8 cellular contexts compared by ENCODE assay signal in the genomic region with DNA sequence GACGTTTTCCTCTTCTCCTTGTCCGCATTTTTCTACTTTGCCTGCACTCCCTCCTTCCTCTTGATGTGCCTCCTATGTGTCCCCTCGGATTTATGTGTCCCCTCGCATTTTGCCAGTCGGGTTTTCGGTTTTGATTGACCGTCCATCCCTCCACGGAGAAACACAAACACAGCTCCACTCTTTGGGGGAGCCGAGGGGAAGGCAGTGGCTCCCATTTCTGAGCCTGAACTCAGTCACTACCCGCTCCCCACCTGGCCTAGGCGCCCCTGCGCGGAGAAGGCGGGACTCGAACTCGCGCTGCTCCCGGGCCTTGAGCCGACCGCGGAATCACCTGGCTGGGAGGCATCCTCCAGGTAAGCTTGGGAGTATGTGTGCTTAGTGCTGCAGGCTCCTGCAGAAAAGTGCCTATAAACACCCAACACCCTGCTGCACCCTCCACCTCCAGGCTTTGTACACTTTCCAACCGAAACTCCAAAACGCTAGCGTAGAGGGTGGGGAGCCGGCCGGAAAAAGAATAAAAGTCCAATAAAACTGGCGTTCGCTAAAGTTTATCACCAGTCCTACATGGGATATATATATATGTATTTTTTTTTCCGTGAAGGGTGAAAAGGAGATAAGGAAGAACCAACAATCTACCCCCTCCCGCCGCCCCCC. TPM values are rescaled to one million over a fixed set of nuclear protein-coding genes. Genes with fewer than 3 reads are reported as not detected.
DNase-seq lines count a peak whose midpoint lies in the region; ATAC-seq and TF ChIP-seq lines count a peak whose summit lies in the region.

No MANE protein-coding gene starts in this region.

- peaks cover 4% of the 10 kb centered on the region for H3K79me2 ChIP-seq in parathyroid adenoma

- POLR2A ChIA-PET in CD8-positive, alpha-beta memory T cell (lab: Charles Lee) = interaction anchor here (0.6 to 1.9 kb wide), 9 partner anchors 11 to 397 kb away, joined by 3 to 12 read pairs (median 5); a partner anchor contains a TSS

- peak overlapping the region; percentile 95 for H3K4me3 ChIP-seq in CD8-positive, alpha-beta memory T cell (ENCODE audit: low read length)
- H3K4me3 ChIP-seq in endodermal cell (ENCODE audit: low read length) (peak overlapping the region; percentile 73), parathyroid adenoma (ENCODE audit: low read depth, low read length) (peak overlapping the region; percentile 28)

- no peak for TF ChIP-seq CTCF in endodermal cell (conservative IDR thresholded peaks at IDR 0.05)
- no peak for TF ChIP-seq CTCF in parathyroid adenoma (IDR thresholded peaks at IDR 0.05)

- H3K4me3 Mint-ChIP-seq in CD8-positive, alpha-beta memory T cell = peak overlapping the region; percentile 93 to 100 (median 99)
- H3K4me3 Mint-ChIP-seq in endodermal cell = peak overlapping the region; percentile 94

- H3K27me3 Mint-ChIP-seq in CD8-positive, alpha-beta memory T cell = peaks cover 4 to 10% of the 10 kb centered on the region in 2 donors
- H3K27me3 Mint-ChIP-seq in endodermal cell (ENCODE audit: insufficient read depth) = peaks cover 68% of the 10 kb centered on the region

- ATAC-seq in GM21825 (IDR thresholded peaks at IDR 0.05; ENCODE audit: unreplicated experiment) = no peak
- ATAC-seq in GM19455 (IDR thresholded peaks at IDR 0.05; ENCODE audit: unreplicated experiment) = no peak
- ATAC-seq in GM18867 (IDR thresholded peaks at IDR 0.05; ENCODE audit: unreplicated experiment) = no peak

- H3K4me1 Mint-ChIP-seq in CD8-positive, alpha-beta memory T cell = peaks cover 18 to 37% (median 22%) of the 10 kb centered on the region in 3 donors
- peaks cover 15% of the 10 kb centered on the region for H3K4me1 Mint-ChIP-seq in endodermal cell

- CTCF ChIA-PET in CD8-positive, alpha-beta memory T cell (lab: Charles Lee) = interaction anchor here (1.1 to 6.2 kb wide), 9 partner anchors 7 to 401 kb away, joined by 3 to 37 read pairs (median 14); no protein-coding TSS in a partner anchor

- no peaks in the 10 kb centered on the region for H3K36me3 ChIP-seq in CD8-positive, alpha-beta memory T cell (ENCODE audit: insufficient read depth, low read length)
- H3K36me3 ChIP-seq in endodermal cell (ENCODE audit: control insufficient read depth, insufficient read depth, low read length) (no peaks in the 10 kb centered on the region), parathyroid adenoma (ENCODE audit: control insufficient read depth, insufficient read depth, low read length) (no peaks in the 10 kb centered on the region)

- peak overlapping the region; percentile 93 to 100 (median 100) for H3K27ac Mint-ChIP-seq in CD8-positive, alpha-beta memory T cell
- H3K27ac Mint-ChIP-seq in endodermal cell = peak overlapping the region; percentile 97

- H2AFZ ChIP-seq in parathyroid adenoma = no peak overlapping the region

- H3K9me3 ChIP-seq in CD8-positive, alpha-beta memory T cell (ENCODE audit: low read length) = no peaks in the 10 kb centered on the region
- H3K9me3 ChIP-seq in endodermal cell (ENCODE audit: control insufficient read depth, low read length) (no peaks in the 10 kb centered on the region), parathyroid adenoma (ENCODE audit: control insufficient read depth, low read length) (no peaks in the 10 kb centered on the region)

- H3K36me3 Mint-ChIP-seq in CD8-positive, alpha-beta memory T cell = peaks cover 0 to 26% (median 0%) of the 10 kb centered on the region in 3 donors
- H3K36me3 Mint-ChIP-seq in endodermal cell (ENCODE audit: low read depth) = no peaks in the 10 kb centered on the region

- peak overlapping the region; percentile 83 for H3K27ac ChIP-seq in CD8-positive, alpha-beta memory T cell (ENCODE audit: low read depth, low read length)
- H3K27ac ChIP-seq in endodermal cell (ENCODE audit: low read depth, low read length) (no peak overlapping the region), parathyroid adenoma (no peak overlapping the region)

- peak overlapping the region; percentile 92 for H3K4me2 ChIP-seq in parathyroid adenoma (ENCODE audit: low read length)

- peaks cover 0 to 3% (median 0%) of the 10 kb centered on the region in 5 donors for H3K9me3 Mint-ChIP-seq in CD8-positive, alpha-beta memory T cell
- H3K9me3 Mint-ChIP-seq in endodermal cell = no peaks in the 10 kb centered on the region

- WGBS in endodermal cell (ENCODE audit: insufficient coverage in 1 of 2, insufficient read length in 1 of 2), 2 experiments = 0 to 2% methylated on average over 1 to 28 of the region's 31 CpGs

- DNase-seq in CD8-positive, alpha-beta memory T cell = peak in 3 of 5 donors; percentile 26 to 58 (median 41)
- peak; percentile 46 to 48 for DNase-seq in activated CD4-positive, alpha-beta T cell treated with anti-CD3 and anti-CD28 coated beads for 24 hours (ENCODE audit: low read depth in 2 of 2)
- DNase-seq in endodermal cell (peak; percentile 87), KG1 (lab: John Stamatoyannopoulos, UW) (no peak)

- H3K27me3 ChIP-seq in CD8-positive, alpha-beta memory T cell (ENCODE audit: insufficient read depth, low read length, poor library complexity, severe bottlenecking) = peaks cover 3% of the 10 kb centered on the region
- peaks cover 74% of the 10 kb centered on the region for H3K27me3 ChIP-seq in endodermal cell (ENCODE audit: control insufficient read depth, insufficient read depth, low read length, poor library complexity, severe bottlenecking)
- H3K27me3 ChIP-seq in parathyroid adenoma (ENCODE audit: control insufficient read depth, insufficient read depth, low read length) = no peaks in the 10 kb centered on the region

- H3K9ac ChIP-seq in endodermal cell (ENCODE audit: extremely low read depth, low read length, poor library complexity, severe bottlenecking) (peak overlapping the region; percentile 66), parathyroid adenoma (no peak overlapping the region)

- peaks cover 12% of the 10 kb centered on the region for H3K4me1 ChIP-seq in CD8-positive, alpha-beta memory T cell (ENCODE audit: insufficient read depth, low read length)
- H3K4me1 ChIP-seq in endodermal cell (ENCODE audit: control insufficient read depth, insufficient read depth, low read length) (peaks cover 4% of the 10 kb centered on the region), parathyroid adenoma (peaks cover 12% of the 10 kb centered on the region)

RNA-seq across cellular contexts. Expression of a gene that starts 3.4 kb away (rescaled TPM):
- total RNA-seq in CD8-positive, alpha-beta memory T cell = 100 to 1,000 TPM; 784 to 792 TPM
- 72.4 TPM for polyA plus RNA-seq in CD8-positive, alpha-beta memory T cell
- 100 to 1,000 TPM; 286 to 362 TPM for total RNA-seq in endodermal cell
- polyA plus RNA-seq in endodermal cell (2013, experiment 1 of 2) = 86.6 TPM
- polyA plus RNA-seq in endodermal cell (2013, experiment 2 of 2) = 81.3 TPM

RNA-seq across cellular contexts. Expression of a gene that starts 50.9 kb away (rescaled TPM):
- total RNA-seq in CD8-positive, alpha-beta memory T cell = 10 to 100 TPM; 22.8 to 29.6 TPM
- 4.2 TPM for polyA plus RNA-seq in CD8-positive, alpha-beta memory T cell
- total RNA-seq in endodermal cell = 10 to 100 TPM; 19.2 to 41.3 TPM
- polyA plus RNA-seq in endodermal cell (2013, experiment 1 of 2) = 7.7 TPM
- polyA plus RNA-seq in endodermal cell (2013, experiment 2 of 2) = 8.9 TPM

Comparison
In these comparisons a context has a peak if more than half of its experiments do, and no peak if none do; other contexts are left out.
1. H3K4me3 ChIP-seq: peak in every context shown above with its lines; median percentile 95 in CD8-positive, alpha-beta memory T cell; 73 in endodermal cell; 28 in parathyroid adenoma.